ENCODE assay signal across 17 cellular contexts in genomic region chr4:160808174-160808573, GRCh38.
A peak's percentile ranks its signal among the peaks of the same experiment; 100 is the strongest.
DNase-seq lines count a peak whose midpoint lies in the region; ATAC-seq, FAIRE-seq and TF ChIP-seq lines count a peak whose summit lies in the region.
"Had no signal": no experiment of that assay in that cellular context is flagged by ENCODE, and none has a peak within 500 bp of the region (broad histone marks: within the 10 kb centered on the region; RNA-seq: fewer than 3 reads in every experiment).

No MANE protein-coding gene starts in this region.

- H3K4me3 Mint-ChIP-seq in astrocyte (ENCODE audit: unreplicated experiment) = no peak overlapping the region
- H3K4me3 Mint-ChIP-seq: CD4-positive, alpha-beta T cell; GM23338 had no signal

- H4K8ac ChIP-seq in neuronal stem cell (ENCODE audit: low read depth, low read length) = no peak overlapping the region

- H3K79me2 ChIP-seq in astrocyte (ENCODE audit: insufficient read depth, low read length) = no peaks in the 10 kb centered on the region

- no peaks in the 10 kb centered on the region for H3K79me1 ChIP-seq in neuronal stem cell (ENCODE audit: low read depth, low read length)

- no peak overlapping the region for H3K18ac ChIP-seq in neuronal stem cell (ENCODE audit: low read length)

- peak overlapping the region; percentile 9 for H2AFZ ChIP-seq in astrocyte (ENCODE audit: low read depth, low read length)
- peak overlapping the region; percentile 77 for H2AFZ ChIP-seq in neuronal stem cell (ENCODE audit: low read length)
- H2AFZ ChIP-seq: GM23338 had no signal

- TF ChIP-seq CTCF in astrocyte (IDR thresholded peaks at IDR 0.05; ENCODE audit: insufficient read depth, low read depth, low read length) (no peak), epithelial cell of esophagus (IDR thresholded peaks at IDR 0.05; ENCODE audit: insufficient read depth, low read depth, low read length, missing control alignments) (peak; percentile 17), adrenal gland (IDR thresholded peaks at IDR 0.05) (no peak)

- no peak overlapping the region for H3K4me3 ChIP-seq in astrocyte (ENCODE audit: insufficient read depth, low read depth, low read length)
- H3K4me3 ChIP-seq in epithelial cell of esophagus (ENCODE audit: low read length) = no peak overlapping the region
- no peak overlapping the region for H3K4me3 ChIP-seq in neuronal stem cell (ENCODE audit: low read length in 2 of 2)
- no peak overlapping the region for H3K4me3 ChIP-seq in adrenal gland
- H3K4me3 ChIP-seq: GM23338 had no signal

- TF ChIP-seq POLR2A in adrenal gland (IDR thresholded peaks at IDR 0.05) = no peak

- ATAC-seq in esophagus mucosa = no peak
- no peak for ATAC-seq in activated CD4-positive, CD25-positive, alpha-beta regulatory T cell treated with anti-CD3 and anti-CD28 coated beads, Interleukin-2, amount 50 U/mL, for 24 hours
- ATAC-seq: GM23338, HepG2 had no signal

- no peaks in the 10 kb centered on the region for H3K4me1 Mint-ChIP-seq in astrocyte (ENCODE audit: low read depth, unreplicated experiment)
- H3K4me1 Mint-ChIP-seq: GM23338 had no signal

- intact Hi-C loops in adrenal gland (cut with DNase I) = no loop called here

- no peak overlapping the region for H3K14ac ChIP-seq in neuronal stem cell (ENCODE audit: low read length)

- H3K36me3 ChIP-seq in astrocyte (ENCODE audit: insufficient read depth, low read length) (no peaks in the 10 kb centered on the region), neuronal stem cell (replicated peaks in 1 of 2; ENCODE audit: control insufficient read depth in 2 of 2, insufficient read depth in 2 of 2, low read length in 2 of 2) (no peaks in the 10 kb centered on the region), adrenal gland (replicated peaks in 1 of 2) (no peaks in the 10 kb centered on the region)

- H3K9me3 ChIP-seq in astrocyte (ENCODE audit: insufficient read depth, low read depth, low read length) (no peaks in the 10 kb centered on the region), neuronal stem cell (replicated peaks in 1 of 2; ENCODE audit: control insufficient read depth in 2 of 2, insufficient read depth in 1 of 2, low read depth in 1 of 2, low read length in 2 of 2) (no peaks in the 10 kb centered on the region), adrenal gland (replicated peaks in 1 of 3) (no peaks in the 10 kb centered on the region)

- no peak overlapping the region for H3K4me2 ChIP-seq in astrocyte (ENCODE audit: low read length)
- no peak overlapping the region for H3K4me2 ChIP-seq in neuronal stem cell (ENCODE audit: insufficient read depth, low read length, poor library complexity, severe bottlenecking)
- H3K4me2 ChIP-seq: GM23338 had no signal

- H2AK5ac ChIP-seq in neuronal stem cell (ENCODE audit: low read depth, low read length) = no peak overlapping the region

- H3K27ac Mint-ChIP-seq in astrocyte (ENCODE audit: unreplicated experiment) = no peak overlapping the region
- H3K27ac Mint-ChIP-seq: CD4-positive, alpha-beta T cell; GM23338 had no signal

- no peak overlapping the region for H3K27ac ChIP-seq in astrocyte (ENCODE audit: low read depth, low read length)
- H3K27ac ChIP-seq in neuronal stem cell (replicated peaks; ENCODE audit: low read length) = no peak overlapping the region
- H3K27ac ChIP-seq in adrenal gland = no peak overlapping the region

- no peak overlapping the region for H3K4ac ChIP-seq in neuronal stem cell (ENCODE audit: low read length)

- no peak overlapping the region for H2BK120ac ChIP-seq in neuronal stem cell (ENCODE audit: low read depth, low read length)

- H2BK5ac ChIP-seq in neuronal stem cell (ENCODE audit: low read length) = no peak overlapping the region

- no peaks in the 10 kb centered on the region for H3K4me1 ChIP-seq in astrocyte (ENCODE audit: insufficient read depth, low read length)
- H3K4me1 ChIP-seq in neuronal stem cell (ENCODE audit: control insufficient read depth in 2 of 2, insufficient read depth in 1 of 2, low read depth in 1 of 2, low read length in 2 of 2) = no peaks in the 10 kb centered on the region
- H3K4me1 ChIP-seq in adrenal gland (replicated peaks in 1 of 2) = no peaks in the 10 kb centered on the region

- H4K91ac ChIP-seq in neuronal stem cell (ENCODE audit: low read depth, low read length, poor library complexity) = no peak overlapping the region

- no peak overlapping the region for H3K23ac ChIP-seq in neuronal stem cell (ENCODE audit: low read depth, low read length, poor library complexity)

- no peaks in the 10 kb centered on the region for H3K36me3 Mint-ChIP-seq in astrocyte (ENCODE audit: low read depth, unreplicated experiment)

- H2BK15ac ChIP-seq in neuronal stem cell (ENCODE audit: low read length) = no peak overlapping the region

- H2BK12ac ChIP-seq in neuronal stem cell (ENCODE audit: low read length) = no peak overlapping the region

- FAIRE-seq in G401.6 (lab: Jason Lieb, UNC) = peak; percentile 40
- no peak for FAIRE-seq in astrocyte (lab: Jason Lieb, UNC)
- FAIRE-seq: HepG2, HTR-8/SVneo had no signal

- no peaks in the 10 kb centered on the region for H3K27me3 Mint-ChIP-seq in astrocyte (ENCODE audit: low read depth, unreplicated experiment)
- H3K27me3 Mint-ChIP-seq: CD4-positive, alpha-beta T cell had no signal

- H3K9me3 Mint-ChIP-seq in astrocyte (ENCODE audit: unreplicated experiment) = no peaks in the 10 kb centered on the region
- H3K9me3 Mint-ChIP-seq: GM23338 had no signal

- no peaks in the 10 kb centered on the region for H4K20me1 ChIP-seq in astrocyte (ENCODE audit: insufficient read depth, low read length)

- no peaks in the 10 kb centered on the region for H3K27me3 ChIP-seq in astrocyte (ENCODE audit: insufficient read depth, low read length)
- H3K27me3 ChIP-seq in neuronal stem cell (ENCODE audit: control insufficient read depth in 3 of 3, insufficient read depth in 3 of 3, low read depth in 1 of 3, low read length in 3 of 3) = no peaks in the 10 kb centered on the region
- H3K27me3 ChIP-seq in adrenal gland = no peaks in the 10 kb centered on the region

- DNase-seq in astrocyte (ENCODE audit: low read depth) (no peak), epithelial cell of esophagus (ENCODE audit: low read depth) (no peak), neuronal stem cell (ENCODE audit: low spot score) (no peak), UCSD-AML1 (lab: John Stamatoyannopoulos, UW; ENCODE audit: unreplicated experiment) (no peak), adrenal gland (no peak)
- DNase-seq: ACHN; C1 segment of cervical spinal cord; CD4-positive, alpha-beta T cell; DND-41; GF-D8; H7 had no signal

- no peak overlapping the region for H3K9ac ChIP-seq in astrocyte (ENCODE audit: low read length)
- H3K9ac ChIP-seq in neuronal stem cell (ENCODE audit: low read depth, low read length, poor library complexity) = no peak overlapping the region
